In genomic region chr11:35168606-35169200, GRCh38 we compare ENCODE assay signal across 13 cellular contexts. TPM values are rescaled to one million over a fixed set of nuclear protein-coding genes. Genes with fewer than 3 reads are reported as not detected.
DNase-seq lines count a peak whose midpoint lies in the region; ATAC-seq and TF ChIP-seq lines count a peak whose summit lies in the region.
"Had no signal": no experiment of that assay in that cellular context is flagged by ENCODE, and none has a peak within 500 bp of the region (broad histone marks: within the 10 kb centered on the region; RNA-seq: fewer than 3 reads in every experiment).

No MANE protein-coding gene starts in this region.

- 88% methylated on average over 3 of the region's 3 CpGs for WGBS in SK-N-SH (ENCODE audit: low lambda C conversion rate)
- 71 to 84% methylated on average over 3 of the region's 3 CpGs for WGBS in esophagus squamous epithelium, 2 donors
- 77 to 95% (median 85%) methylated on average over 3 of the region's 3 CpGs for WGBS in stomach, 5 donors

- DNase-seq in SK-N-SH (no peak), T-helper 17 cell (no peak), esophagus squamous epithelium (lab: John Stamatoyannopoulos, UW) (no peak), stomach (no peak), OCI-M2 (lab: John Stamatoyannopoulos, UW; ENCODE audit: unreplicated experiment) (no peak), head of caudate nucleus (no peak), GM10248 (ENCODE audit: extremely low spot score) (no peak)
- DNase-seq: DND-41, mucosa of descending colon, right lobe of liver had no signal

- H3K27ac Mint-ChIP-seq in T-helper 17 cell, result peak overlapping the region; percentile 99

- TF ChIP-seq POLR2A in esophagus squamous epithelium (IDR thresholded peaks at IDR 0.05) (no peak), stomach (IDR thresholded peaks at IDR 0.05) (no peak)

- no peak for TF ChIP-seq CTCF in SK-N-SH (IDR thresholded peaks at IDR 0.05)
- TF ChIP-seq CTCF in esophagus squamous epithelium (IDR thresholded peaks at IDR 0.05), result no peak
- no peak for TF ChIP-seq CTCF in stomach (IDR thresholded peaks at IDR 0.05)
- TF ChIP-seq CTCF in GM10248 (IDR thresholded peaks at IDR 0.05; ENCODE audit: control extremely low read depth, extremely low read depth, low read depth, missing control alignments), result no peak

- H3K27me3 ChIP-seq in SK-N-SH (ENCODE audit: insufficient read depth) (no peaks in the 10 kb centered on the region), esophagus squamous epithelium (no peaks in the 10 kb centered on the region), stomach (no peaks in the 10 kb centered on the region)
- H3K27me3 ChIP-seq: right lobe of liver had no signal

- H3K36me3 ChIP-seq in SK-N-SH (replicated peaks in 1 of 2; ENCODE audit: control insufficient read depth in 1 of 2, insufficient read depth in 2 of 2, low read length in 1 of 2) (peaks cover 0 to 33% of the 10 kb centered on the region in 2 experiments), esophagus squamous epithelium (no peaks in the 10 kb centered on the region), stomach (no peaks in the 10 kb centered on the region)
- H3K36me3 ChIP-seq: right lobe of liver had no signal

- H3K9me3 ChIP-seq in SK-N-SH (no peaks in the 10 kb centered on the region), T-helper 17 cell (ENCODE audit: control insufficient read depth, low read length, poor library complexity, severe bottlenecking) (no peaks in the 10 kb centered on the region), esophagus squamous epithelium (no peaks in the 10 kb centered on the region), stomach (no peaks in the 10 kb centered on the region)
- H3K9me3 ChIP-seq: mucosa of descending colon, right lobe of liver had no signal

- POLR2A ChIA-PET in SK-N-SH (lab: Yijun Ruan, JAX), result no interaction called here
- POLR2A ChIA-PET in GM10248 (lab: Yijun Ruan, JAX), result no interaction called here

- no peak overlapping the region for H2AFZ ChIP-seq in SK-N-SH (ENCODE audit: low read depth)

- no peaks in the 10 kb centered on the region for H4K20me1 ChIP-seq in SK-N-SH (ENCODE audit: insufficient read depth)

- peak overlapping the region; percentile 72 for H3K4me2 ChIP-seq in SK-N-SH

- peaks cover 88% of the 10 kb centered on the region for H3K4me1 Mint-ChIP-seq in T-helper 17 cell

- peaks cover 63% of the 10 kb centered on the region for H3F3A ChIP-seq in SK-N-SH (replicated peaks; ENCODE audit: insufficient read depth)

- H3K4me3 Mint-ChIP-seq in T-helper 17 cell, result peak overlapping the region; percentile 79

- CTCF ChIA-PET in SK-N-SH (lab: Yijun Ruan, JAX) (no interaction called here), GM10248 (lab: Yijun Ruan, JAX) (interaction anchor here (1.4 to 8.9 kb wide), 7 partner anchors 11 to 242 kb away, joined by 3 to 102 read pairs (median 5); no protein-coding TSS in a partner anchor)

- ATAC-seq in SK-N-SH treated with all-trans-retinoic acid at 6 μM for 48 hours (no peak), T-helper 17 cell (no peak)
- ATAC-seq: mucosa of descending colon, right lobe of liver had no signal

- H3K27ac ChIP-seq in SK-N-SH (ENCODE audit: low read depth in 2 of 2, low read length in 1 of 2), result peak overlapping the region in 1 of 2 experiments; percentile 96; a peak in 2 of 4 replicates
- peak overlapping the region in 3 of 4 donors; percentile 75 to 84 (median 77) for H3K27ac ChIP-seq in esophagus squamous epithelium
- H3K27ac ChIP-seq in stomach, result peak overlapping the region in 4 of 5 donors; percentile 80 to 87 (median 82)
- H3K27ac ChIP-seq: 22Rv1, right lobe of liver, VCaP had no signal

- TF ChIP-seq RAD21 in SK-N-SH (IDR thresholded peaks at IDR 0.05; ENCODE audit: low read length), result no peak

- no peaks in the 10 kb centered on the region for H3K9me2 ChIP-seq in SK-N-SH

- peaks cover 96% of the 10 kb centered on the region for H3K79me2 ChIP-seq in SK-N-SH (ENCODE audit: insufficient read depth)

- intact Hi-C loops in esophagus squamous epithelium (cut with DNase I), result no loop called here
- intact Hi-C loops in stomach (cut with DNase I; ENCODE audit: low total_unique reads), result no loop called here
- intact Hi-C loops in head of caudate nucleus (cut with DNase I), result no loop called here

- H3K27me3 Mint-ChIP-seq in T-helper 17 cell, result no peaks in the 10 kb centered on the region

- H3K36me3 Mint-ChIP-seq in T-helper 17 cell (ENCODE audit: low read depth), result peaks cover 3% of the 10 kb centered on the region

- no peak for TF ChIP-seq EP300 in SK-N-SH (IDR thresholded peaks at IDR 0.05; ENCODE audit: borderline replicate concordance in 1 of 2, low read depth in 1 of 2, low read length in 1 of 2)
- TF ChIP-seq EP300 in stomach (IDR thresholded peaks at IDR 0.05), result no peak

- no peak overlapping the region for H3K9ac ChIP-seq in SK-N-SH

- H3K4me1 ChIP-seq in SK-N-SH (ENCODE audit: control insufficient read depth in 1 of 2, insufficient read depth in 2 of 2, low read depth in 1 of 2, low read length in 1 of 2) (peaks cover 9 to 67% of the 10 kb centered on the region in 2 experiments), esophagus squamous epithelium (peaks cover 47 to 98% (median 76%) of the 10 kb centered on the region in 3 donors), stomach (peaks cover 38 to 97% (median 67%) of the 10 kb centered on the region in 4 donors)

- no peak overlapping the region for H3K4me3 ChIP-seq in SK-N-SH (ENCODE audit: low read depth in 2 of 2, low read length in 1 of 2)
- no peak overlapping the region for H3K4me3 ChIP-seq in esophagus squamous epithelium
- no peak overlapping the region for H3K4me3 ChIP-seq in stomach
- H3K4me3 ChIP-seq: mucosa of descending colon, right lobe of liver had no signal

TF ChIP-seq in SK-N-SH, 30 proteins besides CTCF, POLR2A, EP300 and RAD21 (continues in another document):
- TF ChIP-seq MXI1 (IDR thresholded peaks at IDR 0.05; ENCODE audit: low read depth, low read length), result no peak
- TF ChIP-seq, protein P1, sequence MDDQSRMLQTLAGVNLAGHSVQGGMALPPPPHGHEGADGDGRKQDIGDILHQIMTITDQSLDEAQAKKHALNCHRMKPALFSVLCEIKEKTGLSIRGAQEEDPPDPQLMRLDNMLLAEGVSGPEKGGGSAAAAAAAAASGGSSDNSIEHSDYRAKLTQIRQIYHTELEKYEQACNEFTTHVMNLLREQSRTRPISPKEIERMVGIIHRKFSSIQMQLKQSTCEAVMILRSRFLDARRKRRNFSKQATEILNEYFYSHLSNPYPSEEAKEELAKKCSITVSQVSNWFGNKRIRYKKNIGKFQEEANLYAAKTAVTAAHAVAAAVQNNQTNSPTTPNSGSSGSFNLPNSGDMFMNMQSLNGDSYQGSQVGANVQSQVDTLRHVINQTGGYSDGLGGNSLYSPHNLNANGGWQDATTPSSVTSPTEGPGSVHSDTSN (IDR thresholded peaks at IDR 0.05), result no peak
- TF ChIP-seq USF2 (IDR thresholded peaks at IDR 0.05; ENCODE audit: borderline replicate concordance, low read depth, low read length), result no peak
- TF ChIP-seq TEAD4 (IDR thresholded peaks at IDR 0.05; ENCODE audit: borderline replicate concordance, insufficient read depth), result no peak
- TF ChIP-seq CHD2 (IDR thresholded peaks at IDR 0.05; ENCODE audit: low read length, partially characterized antibody), result no peak
- TF ChIP-seq TCF12 (IDR thresholded peaks at IDR 0.05), result no peak
- TF ChIP-seq, protein P2, sequence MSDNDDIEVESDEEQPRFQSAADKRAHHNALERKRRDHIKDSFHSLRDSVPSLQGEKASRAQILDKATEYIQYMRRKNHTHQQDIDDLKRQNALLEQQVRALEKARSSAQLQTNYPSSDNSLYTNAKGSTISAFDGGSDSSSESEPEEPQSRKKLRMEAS (IDR thresholded peaks at IDR 0.05; ENCODE audit: low read depth), result no peak

TF ChIP-seq in SK-N-SH treated with all-trans-retinoic acid at 6 μM for 48 hours, 23 proteins besides CTCF, POLR2A, EP300 and RAD21:
- TF ChIP-seq RARB (CRISPR knock-in tag; IDR thresholded peaks at IDR 0.05) (no peak), ISL1 (CRISPR knock-in tag; IDR thresholded peaks at IDR 0.05) (no peak), ZC3H10 (CRISPR knock-in tag; IDR thresholded peaks at IDR 0.05) (no peak)

RNA-seq across cellular contexts. Expression of gene CD44, which starts 29.7 kb away (rescaled TPM):
- polyA plus RNA-seq in SK-N-SH (2012; rRNA removed), result 457 and 550 TPM in 2 replicates
- 360 and 443 TPM in 2 replicates for polyA plus RNA-seq in SK-N-SH (2012; cell fraction: cytosol; rRNA removed)
- 271 and 426 TPM in 2 replicates for polyA plus RNA-seq in SK-N-SH (2012; cell fraction: nucleus; rRNA removed)
- 1,000 to 10,000 TPM; 1,118 to 1,497 TPM for total RNA-seq in T-helper 17 cell
- total RNA-seq in esophagus squamous epithelium, result 100 to 1,000 TPM; 418 to 565 (median 463) TPM
- 100 to 1,000 TPM in 3 of 5 donors, 10 to 100 TPM in 2; 47.5 to 229 (median 176) TPM for total RNA-seq in stomach
- 100 to 1,000 TPM in 1 of 3 donors, 10 to 100 TPM in 2; 52.4 to 125 (median 65.5) TPM for polyA plus RNA-seq in stomach
